8 cellular contexts compared by ENCODE assay signal in the genomic region with DNA sequence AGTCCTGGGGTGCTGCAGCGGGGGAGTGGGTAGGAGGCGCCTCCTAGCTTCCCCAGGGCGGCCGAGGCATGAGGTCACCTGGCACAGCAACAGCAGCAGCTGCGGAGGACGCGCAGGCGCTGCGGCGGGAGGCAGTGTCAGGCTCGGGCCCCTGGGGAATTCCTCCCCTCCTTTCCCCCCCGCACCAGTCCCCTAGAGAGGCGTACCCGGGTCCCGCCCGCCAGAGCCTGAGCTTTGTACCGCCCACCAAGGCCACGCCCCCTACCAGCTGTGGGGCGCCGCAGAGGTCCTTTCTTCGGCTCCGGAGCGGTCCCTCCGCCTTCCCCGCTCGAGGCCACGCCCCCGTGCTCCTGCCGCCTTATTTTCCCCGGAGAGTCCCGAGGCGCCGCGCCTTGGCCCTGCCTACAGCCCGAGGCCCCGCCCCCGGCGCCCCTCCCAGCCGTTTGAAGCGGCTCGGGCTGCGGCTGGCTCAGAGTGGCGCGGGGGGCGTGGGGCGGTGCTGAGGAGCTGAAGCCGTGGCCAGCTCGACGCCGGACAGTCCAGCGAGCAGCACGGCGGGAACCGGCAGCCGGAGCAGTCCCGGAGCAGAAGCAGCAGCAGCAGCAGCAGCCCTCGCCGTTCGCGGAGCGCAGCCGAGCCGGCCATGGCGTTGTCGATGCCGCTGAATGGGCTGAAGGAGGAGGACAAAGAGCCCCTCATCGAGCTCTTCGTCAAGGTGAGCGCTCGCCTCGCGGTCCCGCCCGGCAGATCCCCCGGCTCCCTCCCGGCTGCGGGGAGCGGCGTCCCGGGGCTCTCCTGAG. TPM values are rescaled to one million over a fixed set of nuclear protein-coding genes. Genes with fewer than 3 reads are reported as not detected.
DNase-seq lines count a peak whose midpoint lies in the region; ATAC-seq and TF ChIP-seq lines count a peak whose summit lies in the region.

TSS of gene CLIC4 (plus strand) at position 537 of the 800 bp plus-strand sequence. CDS start at position 644, 107 bp downstream.

- peak within 1 kb of the TSS; percentile 93 for H3K4me3 Mint-ChIP-seq in activated naive CD4-positive, alpha-beta T cell treated with anti-CD3 and anti-CD28 coated beads, Interleukin-2, amount 50 U/mL, for 24 hours

- no peaks in the 10 kb centered on the region for H3K36me3 Mint-ChIP-seq in activated naive CD4-positive, alpha-beta T cell treated with anti-CD3 and anti-CD28 coated beads, Interleukin-2, amount 50 U/mL, for 24 hours

- H3K9me3 Mint-ChIP-seq in activated naive CD4-positive, alpha-beta T cell treated with anti-CD3 and anti-CD28 coated beads, Interleukin-2, amount 50 U/mL, for 24 hours, result no peaks in the 10 kb centered on the region

- peak; percentile 67 for TF ChIP-seq POLR2A in NB4 (IDR thresholded peaks at IDR 0.05; ENCODE audit: extremely low read depth, insufficient read length)
- peak; percentile 99 for TF ChIP-seq POLR2A in testis (IDR thresholded peaks at IDR 0.05)

- peaks cover 11% of the 10 kb centered on the region for H3K4me1 ChIP-seq in testis

- peak within 1 kb of the TSS; percentile 68 for H3K27ac Mint-ChIP-seq in activated naive CD4-positive, alpha-beta T cell treated with anti-CD3 and anti-CD28 coated beads, Interleukin-2, amount 50 U/mL, for 24 hours

- H3K27ac ChIP-seq in testis, result peak within 1 kb of the TSS; percentile 91 to 95

- no peaks in the 10 kb centered on the region for H3K27me3 ChIP-seq in testis

- peaks cover 25% of the 10 kb centered on the region for H3K4me1 Mint-ChIP-seq in activated naive CD4-positive, alpha-beta T cell treated with anti-CD3 and anti-CD28 coated beads, Interleukin-2, amount 50 U/mL, for 24 hours

- peaks cover 4% of the 10 kb centered on the region for H3K27me3 Mint-ChIP-seq in activated naive CD4-positive, alpha-beta T cell treated with anti-CD3 and anti-CD28 coated beads, Interleukin-2, amount 50 U/mL, for 24 hours

- TF ChIP-seq CTCF in HFF-Myc (IDR thresholded peaks at IDR 0.05; ENCODE audit: low read depth, low read length, missing control alignments) (no peak), NB4 (IDR thresholded peaks at IDR 0.05; ENCODE audit: low read depth, low read length) (no peak), omental fat pad (IDR thresholded peaks at IDR 0.05) (no peak), testis (IDR thresholded peaks at IDR 0.05) (peak in 1 of 3 experiments; percentile 31)

- intact Hi-C loops in testis (cut with DNase I; ENCODE audit: low total_unique reads), result no loop called here

- H3K9me3 ChIP-seq in testis, result no peaks in the 10 kb centered on the region

- WGBS in testis, 2 donors, result 0 to 1% methylated on average over 21 to 74 of the region's 80 CpGs

- H3K36me3 ChIP-seq in testis (ENCODE audit: low read depth, missing control alignments), result no peaks in the 10 kb centered on the region

- DNase-seq in GM04503 (ENCODE audit: low read depth) (peak; percentile 89), HFF-Myc (ENCODE audit: extremely low read depth, low read depth) (peak; percentile 94), NB4 (ENCODE audit: low read depth) (peak; percentile 98), glomerular endothelial cell (ENCODE audit: extremely low read depth, low read depth, low spot score) (peak; percentile 69), omental fat pad (ENCODE audit: low spot score) (peak; percentile 98), testis (peak; percentile 100)

- peak within 1 kb of the TSS; percentile 61 for H3K4me3 ChIP-seq in HFF-Myc (replicated peaks; ENCODE audit: low read depth, low read length)
- peak within 1 kb of the TSS; percentile 75 for H3K4me3 ChIP-seq in NB4 (ENCODE audit: low read depth, low read length)
- H3K4me3 ChIP-seq in testis, result peak within 1 kb of the TSS; percentile 83 to 90

- ATAC-seq in SK-N-SH treated with all-trans-retinoic acid at 6 μM for 48 hours (peak; percentile 93), omental fat pad (ENCODE audit: low FRiP score) (peak; percentile 92)

TF ChIP-seq in SK-N-SH treated with all-trans-retinoic acid at 6 μM for 48 hours, 23 proteins besides CTCF, POLR2A, EP300 and RAD21:
- TF ChIP-seq ZC3H10 (CRISPR knock-in tag; IDR thresholded peaks at IDR 0.05) (0 out of 2 replicates have a peak, but pooled peaks have one; percentile 9), PATZ1 (CRISPR knock-in tag; IDR thresholded peaks at IDR 0.05; ENCODE audit: borderline replicate concordance) (peak; percentile 65; the same call in 1 of the 2 replicates), GLIS3 (CRISPR knock-in tag; IDR thresholded peaks at IDR 0.05) (0 out of 2 replicates have a peak, but pooled peaks have one; percentile 22), BACH2 (CRISPR knock-in tag; IDR thresholded peaks at IDR 0.05; ENCODE audit: borderline replicate concordance) (no peak)

RNA-seq across cellular contexts. Expression of gene CLIC4, which starts in this region (rescaled TPM):
- total RNA-seq in glomerular endothelial cell (522 and 526 TPM in 2 replicates), omental fat pad (100 to 1,000 TPM; 205 to 309 (median 292) TPM), testis (10 to 100 TPM; 47.2 to 48.8 TPM)
- polyA plus RNA-seq in testis (ENCODE audit: insufficient read depth, low read depth, low replicate concordance), result 72.4 TPM

Comparison
In these comparisons a context has a peak if more than half of its experiments do, and no peak if none do; other contexts are left out.
1. Peak in every context shown above with its lines: DNase-seq, ATAC-seq, H3K4me3 ChIP-seq and H3K27ac ChIP-seq.
2. RNA of gene CLIC4 (total RNA-seq): 522 to 526 TPM in glomerular endothelial cell and 205 to 309 TPM in omental fat pad; 47.2 to 48.8 TPM in testis; every median in the first group is over 4 times any median in the second.